8 cellular contexts compared by ENCODE assay signal in genomic region chr1:146486300-146487014, GRCh38.
A peak's percentile ranks its signal among the peaks of the same experiment; 100 is the strongest.
DNase-seq lines count a peak whose midpoint lies in the region; TF ChIP-seq lines count a peak whose summit lies in the region.
"Not testable (repeated sequence)": the region's sequence is repeated elsewhere in the genome, so short reads cannot be mapped to it uniquely, and the experiment has no call there.

No MANE protein-coding gene starts in this region.

- CTCF ChIA-PET in HEK293 (lab: Yijun Ruan, JAX) = not testable (repeated sequence)

- H3K9me3 ChIP-seq in HEK293 (ENCODE audit: control insufficient read depth, insufficient read depth, low read depth, low read length); fibroblast of lung (ENCODE audit: control insufficient read depth, insufficient read depth, low read depth, low read length); stomach: not testable (repeated sequence)

- not testable (repeated sequence) for H3K27ac ChIP-seq in ACC112 (ENCODE audit: low read depth, low read length); HEK293 (ENCODE audit: extremely low read depth, low read depth, low read length); fibroblast of lung (ENCODE audit: insufficient read depth, low read length)
- H3K27ac ChIP-seq in stomach = peak overlapping the region in 4 of 5 donors; percentile 5 to 76 (median 46)

- H3K4me2 ChIP-seq in fibroblast of lung (ENCODE audit: extremely low read depth, insufficient read depth, low read length) = not testable (repeated sequence)

- H3K4me1 ChIP-seq in ACC112 (ENCODE audit: control insufficient read depth, insufficient read depth, low read length, unreplicated experiment); HEK293 (ENCODE audit: control insufficient read depth, insufficient read depth, low read length); fibroblast of lung (ENCODE audit: control insufficient read depth, extremely low read depth, insufficient read depth, low read length); stomach: not testable (repeated sequence)

- POLR2A ChIA-PET in HEK293 (lab: Yijun Ruan, JAX) = not testable (repeated sequence)

- TF ChIP-seq POLR2A in stomach (IDR thresholded peaks at IDR 0.05) = not testable (repeated sequence)

- not testable (repeated sequence) for TF ChIP-seq CTCF in HEK293 (tag by site-specific recombination; IDR thresholded peaks at IDR 0.05); astrocyte of the spinal cord (IDR thresholded peaks at IDR 0.05; ENCODE audit: low read depth, low read length); fibroblast of lung (conservative IDR thresholded peaks at IDR 0.05 in 1 of 2, IDR thresholded peaks at IDR 0.05 in 1 of 2; ENCODE audit: low read depth in 1 of 2, low read length in 2 of 2); stomach (IDR thresholded peaks at IDR 0.05)

- not testable (repeated sequence) for H3K27me3 ChIP-seq in ACC112 (ENCODE audit: insufficient read depth, low read length); fibroblast of lung (ENCODE audit: control insufficient read depth, insufficient read depth, low read length); stomach

- DNase-seq in SHP77 (lab: John Stamatoyannopoulos, UW) = peak; percentile 43 to 55
- DNase-seq in astrocyte of the spinal cord (ENCODE audit: low read depth, low spot score) = peak; percentile 24
- DNase-seq in fibroblast of lung (ENCODE audit: low read depth in 2 of 2) = peak; percentile 39 to 51
- DNase-seq in inferior parietal cortex (ENCODE audit: extremely low spot score) = peak; percentile 26
- DNase-seq in nucleus accumbens (lab: John Stamatoyannopoulos, UW) = peak in 36 of 56 donors; percentile 5 to 71 (median 24)
- not testable (repeated sequence) for DNase-seq in stomach

- in situ Hi-C loops in astrocyte of the spinal cord (cut with HindIII; ENCODE audit: low sequenced_read_pairs) = not testable (repeated sequence)

- not testable (repeated sequence) for TF ChIP-seq EP300 in stomach (IDR thresholded peaks at IDR 0.05)

- WGBS in stomach, 5 donors = 0 to 18% (median 5%) methylated on average over 8 to 29 of the region's 35 CpGs; no CpG with 5 or more reads in 1 of the 5 donors

- H3K4me3 ChIP-seq in ACC112 (ENCODE audit: low read depth, low read length) = peak overlapping the region; percentile 69
- peak overlapping the region; percentile 32 for H3K4me3 ChIP-seq in HEK293 (ENCODE audit: low read depth, low read length)
- peak overlapping the region; percentile 28 for H3K4me3 ChIP-seq in astrocyte of the spinal cord (ENCODE audit: low read depth, low read length)
- H3K4me3 ChIP-seq in fibroblast of lung (replicated peaks in 1 of 4; ENCODE audit: control extremely low read depth in 1 of 4, insufficient read depth in 1 of 4, low read depth in 3 of 4, low read length in 4 of 4) = peak overlapping the region in 3 of 4 experiments; percentile 25 to 58 (median 30)
- peak overlapping the region; percentile 26 to 38 (median 34) for H3K4me3 ChIP-seq in stomach

- not testable (repeated sequence) for H3K9ac ChIP-seq in fibroblast of lung (ENCODE audit: insufficient read depth, low read length)

- not testable (repeated sequence) for H3K36me3 ChIP-seq in ACC112 (ENCODE audit: insufficient read depth, low read length); HEK293 (ENCODE audit: control insufficient read depth in 2 of 2, insufficient read depth in 1 of 2, low read length in 2 of 2); fibroblast of lung (ENCODE audit: control insufficient read depth, insufficient read depth, low read length); stomach

- intact Hi-C loops in stomach (cut with DNase I; ENCODE audit: low total_unique reads) = not testable (repeated sequence)

- H2AFZ ChIP-seq in ACC112 (ENCODE audit: low read length, unreplicated experiment) = not testable (repeated sequence)
- H2AFZ ChIP-seq in fibroblast of lung (ENCODE audit: low read length) = peak overlapping the region; percentile 47

- not testable (repeated sequence) for H3K79me2 ChIP-seq in ACC112 (ENCODE audit: control insufficient read depth, insufficient read depth, low read length, unreplicated experiment); fibroblast of lung (ENCODE audit: control insufficient read depth, insufficient read depth, low read length)

- H4K20me1 ChIP-seq in fibroblast of lung (ENCODE audit: control insufficient read depth, extremely low read depth, insufficient read depth, low read length) = not testable (repeated sequence)

TF ChIP-seq in HEK293, 187 proteins besides CTCF, POLR2A, EP300 and RAD21:
- TF ChIP-seq, protein P1, sequence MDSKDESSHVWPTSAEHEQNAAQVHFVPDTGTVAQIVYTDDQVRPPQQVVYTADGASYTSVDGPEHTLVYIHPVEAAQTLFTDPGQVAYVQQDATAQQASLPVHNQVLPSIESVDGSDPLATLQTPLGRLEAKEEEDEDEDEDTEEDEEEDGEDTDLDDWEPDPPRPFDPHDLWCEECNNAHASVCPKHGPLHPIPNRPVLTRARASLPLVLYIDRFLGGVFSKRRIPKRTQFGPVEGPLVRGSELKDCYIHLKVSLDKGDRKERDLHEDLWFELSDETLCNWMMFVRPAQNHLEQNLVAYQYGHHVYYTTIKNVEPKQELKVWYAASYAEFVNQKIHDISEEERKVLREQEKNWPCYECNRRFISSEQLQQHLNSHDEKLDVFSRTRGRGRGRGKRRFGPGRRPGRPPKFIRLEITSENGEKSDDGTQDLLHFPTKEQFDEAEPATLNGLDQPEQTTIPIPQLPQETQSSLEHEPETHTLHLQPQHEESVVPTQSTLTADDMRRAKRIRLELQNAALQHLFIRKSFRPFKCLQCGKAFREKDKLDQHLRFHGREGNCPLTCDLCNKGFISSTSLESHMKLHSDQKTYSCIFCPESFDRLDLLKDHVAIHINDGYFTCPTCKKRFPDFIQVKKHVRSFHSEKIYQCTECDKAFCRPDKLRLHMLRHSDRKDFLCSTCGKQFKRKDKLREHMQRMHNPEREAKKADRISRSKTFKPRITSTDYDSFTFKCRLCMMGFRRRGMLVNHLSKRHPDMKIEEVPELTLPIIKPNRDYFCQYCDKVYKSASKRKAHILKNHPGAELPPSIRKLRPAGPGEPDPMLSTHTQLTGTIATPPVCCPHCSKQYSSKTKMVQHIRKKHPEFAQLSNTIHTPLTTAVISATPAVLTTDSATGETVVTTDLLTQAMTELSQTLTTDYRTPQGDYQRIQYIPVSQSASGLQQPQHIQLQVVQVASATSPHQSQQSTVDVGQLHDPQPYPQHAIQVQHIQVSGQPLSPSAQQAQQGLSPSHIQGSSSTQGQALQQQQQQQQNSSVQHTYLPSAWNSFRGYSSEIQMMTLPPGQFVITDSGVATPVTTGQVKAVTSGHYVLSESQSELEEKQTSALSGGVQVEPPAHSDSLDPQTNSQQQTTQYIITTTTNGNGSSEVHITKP (tag by site-specific recombination; IDR thresholded peaks at IDR 0.05) = peak; percentile 86
- peak; percentile 49; the same call in 1 of the 2 replicates for TF ChIP-seq ZBTB17 (tag by site-specific recombination; IDR thresholded peaks at IDR 0.05)
